In genomic region chr19:15285896-15286591, GRCh38 we compare ENCODE assay signal across 8 cellular contexts. TPM values are rescaled to one million over a fixed set of nuclear protein-coding genes. Genes with fewer than 3 reads are reported as not detected.
DNase-seq lines count a peak whose midpoint lies in the region; ATAC-seq and TF ChIP-seq lines count a peak whose summit lies in the region.

No MANE protein-coding gene starts in this region.

- H3K9me3 Mint-ChIP-seq in stimulated activated naive CD8-positive, alpha-beta T cell treated with anti-CD3 and anti-CD28 coated beads, Interleukin-15, Interleukin-2, amounts not matched to agents 100 ng/mL and 50 ng/mL, for 24 hours: no peaks in the 10 kb centered on the region
- no peaks in the 10 kb centered on the region for H3K9me3 Mint-ChIP-seq in IgD-negative memory B cell
- H3K9me3 Mint-ChIP-seq in central memory CD8-positive, alpha-beta T cell: no peaks in the 10 kb centered on the region

- no peak overlapping the region for H3K4me3 ChIP-seq in brain microvascular endothelial cell (ENCODE audit: low read depth, low read length)

- DNase-seq in stimulated activated naive CD8-positive, alpha-beta T cell treated with anti-CD3 and anti-CD28 coated beads, Interleukin-15, Interleukin-2, amounts not matched to agents 100 U/mL and 50 U/mL, for 24 hours: no peak
- DNase-seq in central memory CD8-positive, alpha-beta T cell (ENCODE audit: low spot score in 2 of 2): no peak
- DNase-seq in HT-29 (ENCODE audit: low spot score) (no peak), brain microvascular endothelial cell (no peak)

- H3K27ac Mint-ChIP-seq in stimulated activated naive CD8-positive, alpha-beta T cell treated with anti-CD3 and anti-CD28 coated beads, Interleukin-15, Interleukin-2, amounts not matched to agents 100 ng/mL and 50 ng/mL, for 24 hours: peak overlapping the region; percentile 71
- peak overlapping the region; percentile 82 to 93 (median 91) for H3K27ac Mint-ChIP-seq in IgD-negative memory B cell
- peak overlapping the region; percentile 7 for H3K27ac Mint-ChIP-seq in central memory CD8-positive, alpha-beta T cell (ENCODE audit: low read depth)

- no peaks in the 10 kb centered on the region for H3K36me3 ChIP-seq in brain microvascular endothelial cell (replicated peaks)

- no peak for TF ChIP-seq CTCF in brain microvascular endothelial cell (IDR thresholded peaks at IDR 0.05; ENCODE audit: low read depth, low read length, missing control alignments)

- H3K27me3 Mint-ChIP-seq in stimulated activated naive CD8-positive, alpha-beta T cell treated with anti-CD3 and anti-CD28 coated beads, Interleukin-15, Interleukin-2, amounts not matched to agents 100 ng/mL and 50 ng/mL, for 24 hours: no peaks in the 10 kb centered on the region
- H3K27me3 Mint-ChIP-seq in IgD-negative memory B cell: no peaks in the 10 kb centered on the region
- no peaks in the 10 kb centered on the region for H3K27me3 Mint-ChIP-seq in central memory CD8-positive, alpha-beta T cell

- peaks cover 98% of the 10 kb centered on the region for H3K4me1 Mint-ChIP-seq in stimulated activated naive CD8-positive, alpha-beta T cell treated with anti-CD3 and anti-CD28 coated beads, Interleukin-15, Interleukin-2, amounts not matched to agents 100 ng/mL and 50 ng/mL, for 24 hours (ENCODE audit: low read depth)
- peaks cover 80 to 88% (median 81%) of the 10 kb centered on the region in 3 donors for H3K4me1 Mint-ChIP-seq in IgD-negative memory B cell
- peaks cover 92% of the 10 kb centered on the region for H3K4me1 Mint-ChIP-seq in central memory CD8-positive, alpha-beta T cell

- no peak for ATAC-seq in stimulated activated naive CD8-positive, alpha-beta T cell treated with anti-CD3 and anti-CD28 coated beads, Interleukin-15, Interleukin-2, amounts not matched to agents 100 U/mL and 50 U/mL, for 24 hours
- no peak for ATAC-seq in central memory CD8-positive, alpha-beta T cell (replicated peaks; ENCODE audit: extremely low read depth, poor library complexity, severe bottlenecking)
- no peak for ATAC-seq in GM21723 (IDR thresholded peaks at IDR 0.05; ENCODE audit: unreplicated experiment)
- no peak for ATAC-seq in GM18520 (IDR thresholded peaks at IDR 0.05; ENCODE audit: unreplicated experiment)

- in situ Hi-C loops in brain microvascular endothelial cell (cut with HindIII; ENCODE audit: low pct_ligation_motif_present, low sequenced_read_pairs): no loop called here

- H3K36me3 Mint-ChIP-seq in stimulated activated naive CD8-positive, alpha-beta T cell treated with anti-CD3 and anti-CD28 coated beads, Interleukin-15, Interleukin-2, amounts not matched to agents 100 ng/mL and 50 ng/mL, for 24 hours (ENCODE audit: low read depth): no peaks in the 10 kb centered on the region
- peaks cover 2% of the 10 kb centered on the region for H3K36me3 Mint-ChIP-seq in IgD-negative memory B cell
- peaks cover 6% of the 10 kb centered on the region for H3K36me3 Mint-ChIP-seq in central memory CD8-positive, alpha-beta T cell (ENCODE audit: insufficient read depth)

- no peaks in the 10 kb centered on the region for H3K27me3 ChIP-seq in brain microvascular endothelial cell (replicated peaks)

- H3K27ac ChIP-seq in brain microvascular endothelial cell: no peak overlapping the region

- peak overlapping the region; percentile 8 for H3K4me3 Mint-ChIP-seq in stimulated activated naive CD8-positive, alpha-beta T cell treated with anti-CD3 and anti-CD28 coated beads, Interleukin-15, Interleukin-2, amounts not matched to agents 100 ng/mL and 50 ng/mL, for 24 hours
- H3K4me3 Mint-ChIP-seq in IgD-negative memory B cell: peak overlapping the region; percentile 57 to 94 (median 74)
- peak overlapping the region; percentile 49 for H3K4me3 Mint-ChIP-seq in central memory CD8-positive, alpha-beta T cell

RNA-seq across cellular contexts. Expression of gene BRD4, which starts 46.3 kb away (rescaled TPM):
- 20.5 TPM for polyA plus RNA-seq in IgD-negative memory B cell
- total RNA-seq in HT-29 (2014; rRNA removed; shearing (Covaris generic)): 20.1 and 20.3 TPM in 2 replicates

RNA-seq across cellular contexts. Expression of gene EPHX3, which starts 53.8 kb away (rescaled TPM):
- polyA plus RNA-seq in IgD-negative memory B cell: not detected
- total RNA-seq in HT-29 (2014; rRNA removed; shearing (Covaris generic)): 0.26 TPM in 1 of 2 replicates, not detected in the other

Comparison
In these comparisons a context has a peak if more than half of its experiments do, and no peak if none do; other contexts are left out.
1. H3K27ac Mint-ChIP-seq: peak in every context shown above with its lines; median percentile 91 in IgD-negative memory B cell; 71 in stimulated activated naive CD8-positive, alpha-beta T cell treated with anti-CD3 and anti-CD28 coated beads, Interleukin-15, Interleukin-2, amounts not matched to agents 100 ng/mL and 50 ng/mL, for 24 hours; 7 in central memory CD8-positive, alpha-beta T cell.
2. H3K4me3 Mint-ChIP-seq: peak in every context shown above with its lines; median percentile 74 in IgD-negative memory B cell; 49 in central memory CD8-positive, alpha-beta T cell; 8 in stimulated activated naive CD8-positive, alpha-beta T cell treated with anti-CD3 and anti-CD28 coated beads, Interleukin-15, Interleukin-2, amounts not matched to agents 100 ng/mL and 50 ng/mL, for 24 hours.